ENCODE assay signal across 15 cellular contexts in genomic region chr17:57401556-57402488, GRCh38.
DNase-seq lines count a peak whose midpoint lies in the region; ATAC-seq and TF ChIP-seq lines count a peak whose summit lies in the region.
"Had no signal": no experiment of that assay in that cellular context is flagged by ENCODE, and none has a peak within 500 bp of the region (broad histone marks: within the 10 kb centered on the region; RNA-seq: fewer than 3 reads in every experiment).

No MANE protein-coding gene starts in this region.

- H3K36me3 ChIP-seq in right atrium auricular region, result no peaks in the 10 kb centered on the region

- CTCF ChIA-PET in WTC11 (lab: Charles Lee), result interaction anchor here (1.2 to 4.6 kb wide), 2 partner anchors 45 to 158 kb away, joined by 3 to 27 read pairs; no protein-coding TSS in a partner anchor

- intact Hi-C loops in Right ventricle myocardium superior (cut with DNase I), result no loop called here

- no peak for DNase-seq in Right ventricle myocardium superior
- DNase-seq in right atrium auricular region (ENCODE audit: low spot score), result no peak
- peak; percentile 49 for DNase-seq in WTC11 (ENCODE audit: low spot score)
- peak; percentile 48 for DNase-seq in iPS-NIHi11 (ENCODE audit: low spot score)
- DNase-seq in C1 segment of cervical spinal cord (lab: John Stamatoyannopoulos, UW), result no peak
- no peak for DNase-seq in germinal center (ENCODE audit: low spot score)
- DNase-seq: activated CD4-positive, alpha-beta T cell treated with anti-CD3 and anti-CD28 coated beads for 48 hours; effector CD4-positive, alpha-beta T cell; GDM1; NCI-H1048; NCI-H510A had no signal

- POLR2A ChIA-PET in WTC11 (lab: Charles Lee), result no interaction called here

- no peak overlapping the region for H3K27ac Mint-ChIP-seq in WTC11
- H3K27ac Mint-ChIP-seq: activated naive CD4-positive, alpha-beta T cell treated with anti-CD3 and anti-CD28 coated beads, Interleukin-2, amount 50 U/mL, for 24 hours had no signal

- H3K36me3 Mint-ChIP-seq in WTC11, result no peaks in the 10 kb centered on the region

- peaks cover 0 to 54% of the 10 kb centered on the region in 2 donors for H3K4me1 ChIP-seq in right atrium auricular region

- TF ChIP-seq CTCF in right atrium auricular region (IDR thresholded peaks at IDR 0.05) (peak in 1 of 2 donors; percentile 20), WTC11 (IDR thresholded peaks at IDR 0.05) (no peak)

- no peak overlapping the region for H3K4me3 ChIP-seq in right atrium auricular region
- H3K4me3 ChIP-seq: SJSA1 had no signal

- no peaks in the 10 kb centered on the region for H3K27me3 Mint-ChIP-seq in WTC11 (ENCODE audit: low read depth)
- H3K27me3 Mint-ChIP-seq: activated naive CD4-positive, alpha-beta T cell treated with anti-CD3 and anti-CD28 coated beads, Interleukin-2, amount 50 U/mL, for 24 hours had no signal

- peak; percentile 34 for ATAC-seq in Right ventricle myocardium superior (ENCODE audit: poor library complexity)
- ATAC-seq in WTC11, result peak; percentile 83
- ATAC-seq in GM18909 (IDR thresholded peaks at IDR 0.05; ENCODE audit: poor library complexity, unreplicated experiment), result no peak
- ATAC-seq in HG03565 (IDR thresholded peaks at IDR 0.05; ENCODE audit: unreplicated experiment), result no peak

- no peak overlapping the region for H3K4me3 Mint-ChIP-seq in WTC11
- H3K4me3 Mint-ChIP-seq: activated naive CD4-positive, alpha-beta T cell treated with anti-CD3 and anti-CD28 coated beads, Interleukin-2, amount 50 U/mL, for 24 hours had no signal

- H3K4me1 Mint-ChIP-seq in WTC11, result peaks cover 32% of the 10 kb centered on the region

- H3K9me3 ChIP-seq in right atrium auricular region, result no peaks in the 10 kb centered on the region
- H3K9me3 ChIP-seq: SJSA1 had no signal

- no peaks in the 10 kb centered on the region for H3K27me3 ChIP-seq in right atrium auricular region
- H3K27me3 ChIP-seq: SJSA1 had no signal

- H3K27ac ChIP-seq in right atrium auricular region, result no peak overlapping the region
- H3K27ac ChIP-seq: SJSA1 had no signal

- no peaks in the 10 kb centered on the region for H3K9me3 Mint-ChIP-seq in WTC11
- H3K9me3 Mint-ChIP-seq: activated naive CD4-positive, alpha-beta T cell treated with anti-CD3 and anti-CD28 coated beads, Interleukin-2, amount 50 U/mL, for 24 hours had no signal

TF ChIP-seq in WTC11, 78 proteins besides CTCF, POLR2A, EP300 and RAD21:
- 0 out of 2 replicates have a peak, but pooled peaks have one; percentile 17 for TF ChIP-seq TEAD1 (CRISPR knock-in tag; IDR thresholded peaks at IDR 0.05)
- TF ChIP-seq ZNF232 (CRISPR knock-in tag; IDR thresholded peaks at IDR 0.05), result no peak
- no peak for TF ChIP-seq NR3C1 (CRISPR knock-in tag; conservative IDR thresholded peaks at IDR 0.05; ENCODE audit: low read depth)
- TF ChIP-seq PRRX2 (CRISPR knock-in tag; IDR thresholded peaks at IDR 0.05), result no peak

Comparison
In these comparisons a context has a peak if more than half of its experiments do, and no peak if none do; other contexts are left out.
1. ATAC-seq: peak in Right ventricle myocardium superior (single experiment) and WTC11 (single experiment); none in GM18909 (single experiment) and HG03565 (single experiment).
2. DNase-seq: peak in WTC11 (single experiment) and iPS-NIHi11 (single experiment); none in Right ventricle myocardium superior (single experiment), right atrium auricular region (single experiment), C1 segment of cervical spinal cord (0 of 14) and germinal center (single experiment).